Comparison of ENCODE assay signal across 8 cellular contexts in the genomic region with DNA sequence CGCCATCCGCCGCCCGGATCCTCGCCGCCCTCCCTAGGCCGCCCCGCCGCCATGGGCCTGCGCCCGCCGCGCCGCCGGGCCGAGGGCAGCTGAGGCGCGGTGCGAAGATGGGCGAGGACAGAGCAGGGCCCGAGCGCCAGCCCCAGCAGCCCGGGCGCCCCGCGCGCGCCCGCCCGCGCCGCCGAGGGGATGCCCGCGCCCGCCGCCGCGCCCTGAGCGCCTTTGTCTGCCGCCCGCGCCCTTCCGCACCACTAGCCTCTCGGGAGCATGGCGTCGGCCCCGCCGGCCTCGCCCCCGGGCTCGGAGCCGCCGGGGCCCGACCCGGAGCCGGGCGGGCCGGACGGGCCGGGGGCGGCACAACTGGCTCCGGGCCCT. TPM values are rescaled to one million over a fixed set of nuclear protein-coding genes. Genes with fewer than 3 reads are reported as not detected.
DNase-seq lines count a peak whose midpoint lies in the region; ATAC-seq and TF ChIP-seq lines count a peak whose summit lies in the region.

No MANE protein-coding gene starts in this region.

- H3K4me2 ChIP-seq in skeletal muscle satellite cell (ENCODE audit: low read length): peak overlapping the region; percentile 85

- H3K4me1 ChIP-seq in skeletal muscle satellite cell (ENCODE audit: control insufficient read depth, insufficient read depth, low read length): peaks cover 39% of the 10 kb centered on the region

- H3K27ac ChIP-seq in VCaP: peak overlapping the region; percentile 76

- peak; percentile 69 for DNase-seq in activated CD8-positive, alpha-beta memory T cell treated with anti-CD3 and anti-CD28 coated beads, Interleukin-2, amount 50 U/mL, for 48 hours
- no peak for DNase-seq in activated CD8-positive, alpha-beta memory T cell treated with anti-CD3 and anti-CD28 coated beads for 24 hours
- DNase-seq in fibroblast of villous mesenchyme (ENCODE audit: low read depth): no peak
- no peak for DNase-seq in NCI-H2227 (lab: John Stamatoyannopoulos, UW; ENCODE audit: unreplicated experiment)
- no peak for DNase-seq in NCI-H2196 (lab: John Stamatoyannopoulos, UW; ENCODE audit: unreplicated experiment)

- H3K36me3 ChIP-seq in skeletal muscle satellite cell (ENCODE audit: insufficient read depth, low read length): peaks cover 7% of the 10 kb centered on the region

- H3K4me3 ChIP-seq in fibroblast of villous mesenchyme (ENCODE audit: low read depth, low read length): peak overlapping the region; percentile 78
- H3K4me3 ChIP-seq in skeletal muscle satellite cell (ENCODE audit: low read length): peak overlapping the region; percentile 88

- peak; percentile 37 for ATAC-seq in HG02938 (IDR thresholded peaks at IDR 0.05; ENCODE audit: unreplicated experiment)

- H3K27me3 ChIP-seq in skeletal muscle satellite cell (ENCODE audit: control insufficient read depth, insufficient read depth, low read length): no peaks in the 10 kb centered on the region

- peak overlapping the region; percentile 74 for H3K9ac ChIP-seq in skeletal muscle satellite cell (ENCODE audit: low read depth, low read length)

- TF ChIP-seq CTCF in VCaP (conservative IDR thresholded peaks at IDR 0.05): no peak
- no peak for TF ChIP-seq CTCF in fibroblast of villous mesenchyme (IDR thresholded peaks at IDR 0.05; ENCODE audit: insufficient read depth, low read depth, low read length)

- H3K9me3 ChIP-seq in skeletal muscle satellite cell (replicated peaks; ENCODE audit: low read length): no peaks in the 10 kb centered on the region

RNA-seq across cellular contexts. Expression of a gene that starts 0.3 kb away (rescaled TPM):
- 19.0 and 19.4 TPM in 2 replicates for total RNA-seq in fibroblast of villous mesenchyme
- 12.9 and 15.2 TPM in 2 replicates for total RNA-seq in skeletal muscle satellite cell (2012; rRNA removed)

RNA-seq across cellular contexts. Expression of a gene that starts 24.0 kb away (rescaled TPM):
- total RNA-seq in fibroblast of villous mesenchyme: 11.6 and 16.0 TPM in 2 replicates
- 17.5 and 21.8 TPM in 2 replicates for total RNA-seq in skeletal muscle satellite cell (2012; rRNA removed)

RNA-seq across cellular contexts. Expression of a gene that starts 28.7 kb away (rescaled TPM):
- 126 TPM in 2 replicates for total RNA-seq in fibroblast of villous mesenchyme
- total RNA-seq in skeletal muscle satellite cell (2012; rRNA removed): 86.2 and 134 TPM in 2 replicates

RNA-seq across cellular contexts. Expression of a gene that starts 43.9 kb away (rescaled TPM):
- total RNA-seq in fibroblast of villous mesenchyme: 51.5 and 52.2 TPM in 2 replicates
- 55.7 and 57.8 TPM in 2 replicates for total RNA-seq in skeletal muscle satellite cell (2012; rRNA removed)

RNA-seq across cellular contexts. Expression of a gene that starts 55.4 kb away (rescaled TPM):
- 80.3 and 86.7 TPM in 2 replicates for total RNA-seq in fibroblast of villous mesenchyme
- 83.1 and 89.3 TPM in 2 replicates for total RNA-seq in skeletal muscle satellite cell (2012; rRNA removed)
